27 cellular contexts compared by ENCODE assay signal in the genomic region with DNA sequence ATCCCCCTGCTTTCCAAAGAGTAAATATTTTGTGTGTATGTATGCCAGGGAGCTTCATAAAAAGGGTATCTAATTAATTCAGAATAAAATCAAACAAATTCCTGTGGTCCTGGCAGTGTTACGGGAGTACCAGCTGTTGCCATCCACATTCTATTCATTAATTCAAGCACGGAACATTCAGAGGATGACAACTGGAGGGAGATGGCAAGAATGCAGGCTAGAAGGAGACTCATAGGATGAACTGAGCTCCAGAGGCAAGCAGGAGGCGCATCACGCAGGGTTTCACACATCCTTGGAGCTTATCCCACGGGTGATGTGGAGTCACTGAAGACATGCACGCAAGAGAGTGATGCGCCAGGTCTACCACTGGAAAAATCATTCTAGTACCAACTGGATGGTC. TPM values are rescaled to one million over a fixed set of nuclear protein-coding genes. Genes with fewer than 3 reads are reported as not detected.
"Had no signal": no experiment of that assay in that cellular context is flagged by ENCODE, and none has a peak within 500 bp of the region (broad histone marks: within the 10 kb centered on the region; RNA-seq: fewer than 3 reads in every experiment).

No MANE protein-coding gene starts in this region.

- H3K27ac Mint-ChIP-seq: activated CD8-positive, alpha-beta T cell treated with anti-CD3 and anti-CD28 coated beads, Interleukin-2, amount 10 ng/mL, durations not matched to agents 7 days and 5 days; activated naive CD4-positive, alpha-beta T cell treated with anti-CD3 and anti-CD28 coated beads, Interleukin-2, amount 50 U/mL, for 24 hours; brain; T-helper 1 cell treated with Interleukin-12 subunit alpha and Interleukin-12 subunit beta and Interleukin-4 antibody, amounts not matched to agents 30 μg/mL and 1 μg/mL, for 36 hours had no signal

- H3K4me3 Mint-ChIP-seq: activated CD8-positive, alpha-beta T cell treated with anti-CD3 and anti-CD28 coated beads, Interleukin-2, amount 10 ng/mL, durations not matched to agents 7 days and 5 days; activated naive CD4-positive, alpha-beta T cell treated with anti-CD3 and anti-CD28 coated beads, Interleukin-2, amount 50 U/mL, for 24 hours; brain; T-helper 1 cell treated with Interleukin-12 subunit alpha and Interleukin-12 subunit beta and Interleukin-4 antibody, amounts not matched to agents 30 μg/mL and 1 μg/mL, for 36 hours had no signal

- H3K36me3 Mint-ChIP-seq: activated naive CD4-positive, alpha-beta T cell treated with anti-CD3 and anti-CD28 coated beads, Interleukin-2, amount 50 U/mL, for 24 hours; brain had no signal

- H3K9me3 Mint-ChIP-seq: activated naive CD4-positive, alpha-beta T cell treated with anti-CD3 and anti-CD28 coated beads, Interleukin-2, amount 50 U/mL, for 24 hours; T-helper 1 cell treated with Interleukin-12 subunit alpha and Interleukin-12 subunit beta and Interleukin-4 antibody, amounts not matched to agents 30 μg/mL and 1 μg/mL, for 36 hours had no signal

- H3K27me3 ChIP-seq: SJSA1 had no signal

- H3K4me3 ChIP-seq: cardiac muscle cell, SJSA1 had no signal

- H3K4me1 Mint-ChIP-seq: activated naive CD4-positive, alpha-beta T cell treated with anti-CD3 and anti-CD28 coated beads, Interleukin-2, amount 50 U/mL, for 24 hours had no signal

- H3K27me3 Mint-ChIP-seq: brain had no signal

- ATAC-seq: activated CD4-positive, CD25-positive, alpha-beta regulatory T cell treated with anti-CD3 and anti-CD28 coated beads, Interleukin-2, amount 50 U/mL, for 24 hours; activated CD8-positive, alpha-beta T cell treated with anti-CD3 and anti-CD28 coated beads, Interleukin-2, amount 10 ng/mL, durations not matched to agents 7 days and 5 days; Panc1; SK-N-SH treated with all-trans-retinoic acid at 6 μM for 48 hours had no signal

- H3K9me3 ChIP-seq: SJSA1 had no signal

- DNase-seq: activated CD4-positive, alpha-beta T cell treated with anti-CD3 and anti-CD28 coated beads for 4 hours; activated CD8-positive, alpha-beta memory T cell treated with anti-CD3 and anti-CD28 coated beads, Interleukin-2, amount 50 U/mL, for 48 hours; activated CD8-positive, alpha-beta T cell treated with anti-CD3 and anti-CD28 coated beads, Interleukin-2, amount 10 ng/mL, durations not matched to agents 7 days and 5 days; activated naive CD4-positive, alpha-beta T cell; activated T-cell treated with anti-CD3 and anti-CD28 coated beads, Interleukin-2, amount 50 U/mL, for 1 hour; aorta; MM.1S; NCI-H1105; NCI-H1436; NCI-H1694 treated with DMSO at 0.1 percent for 48 hours; NCI-H2029 treated with DMSO at 0.1 percent for 48 hours; NCI-H345; NCI-H510A; NCI-H69; NK-92 treated with Interleukin-12 subunit alpha and Interleukin-12 subunit beta, amount 100 ng/mL, for 24 hours; OCI-M1; Right ventricle myocardium superior; SW 1271 had no signal

- H3K36me3 ChIP-seq: cardiac muscle cell, SJSA1 had no signal

- H3K27ac ChIP-seq: cardiac muscle cell, RWPE1, SJSA1 had no signal

RNA-seq across cellular contexts. Expression of a gene that starts 14.6 kb away (rescaled TPM):
- total RNA-seq: activated CD8-positive, alpha-beta T cell treated with anti-CD3 and anti-CD28 coated beads, Interleukin-2, amount 10 ng/mL, durations not matched to agents 7 days and 5 days had no signal

RNA-seq across cellular contexts. Expression of a gene that starts 51.0 kb away (rescaled TPM):
- total RNA-seq: activated CD8-positive, alpha-beta T cell treated with anti-CD3 and anti-CD28 coated beads, Interleukin-2, amount 10 ng/mL, durations not matched to agents 7 days and 5 days; cardiac muscle cell; Right ventricle myocardium superior; SJSA1 had no signal
- polyA plus RNA-seq: aorta had no signal
